34 cellular contexts compared by ENCODE assay signal in the genomic region with DNA sequence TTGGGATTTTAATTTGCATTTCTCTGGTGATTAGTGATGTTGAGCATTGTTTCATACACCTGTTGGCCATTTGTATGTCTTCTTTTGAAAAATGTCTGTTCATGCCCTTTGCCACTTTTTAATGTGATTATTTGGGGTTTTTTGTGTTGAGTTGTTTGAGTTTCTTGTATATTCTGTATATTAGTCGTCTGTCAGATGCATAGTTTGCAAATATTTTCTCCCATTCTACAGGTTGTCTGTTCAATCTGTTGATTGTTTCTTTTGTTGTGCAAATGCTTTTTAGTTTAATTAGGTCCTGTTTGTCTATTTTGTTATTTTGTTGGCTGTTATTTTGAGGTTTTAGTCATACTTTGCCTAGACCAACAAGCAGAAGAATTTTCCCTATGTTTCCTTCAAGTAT.
"Had no signal": no experiment of that assay in that cellular context is flagged by ENCODE, and none has a peak within 500 bp of the region (broad histone marks: within the 10 kb centered on the region; RNA-seq: fewer than 3 reads in every experiment).

No MANE protein-coding gene starts in this region.

- H3K36me3 ChIP-seq: MG63 had no signal

- DNase-seq: Karpas-422, Kasumi-1, MG63, MM.1S, MV-4-11, NCI-H1048, NCI-H1092, NCI-H1092 treated with DMSO at 0.1 percent for 48 hours, NCI-H1105, NCI-H1105 treated with DMSO at 0.1 percent for 48 hours, NCI-H1417, NCI-H1417 treated with DMSO at 0.1 percent for 48 hours, NCI-H1436, NCI-H1436 treated with DMSO at 0.1 percent for 48 hours, NCI-H146, NCI-H1694, NCI-H1694 treated with DMSO at 0.1 percent for 48 hours, NCI-H187, NCI-H187 treated with DMSO at 0.1 percent for 48 hours, NCI-H1930, NCI-H2029, NCI-H2029 treated with DMSO at 0.1 percent for 48 hours, NCI-H2081, NCI-H2081 treated with DMSO at 0.1 percent for 48 hours, NCI-H2107, NCI-H2171, NCI-H2171 treated with DMSO at 0.1 percent for 48 hours, NCI-H2227 treated with DMSO at 0.1 percent for 48 hours, NCI-H226, NCI-H345, NCI-H446, NCI-H446 treated with DMSO at 0.1 percent for 48 hours, NCI-H510A, NCI-H510A treated with DMSO at 0.1 percent for 48 hours had no signal

- H3K4me3 ChIP-seq: MG63 had no signal

- H3K9me3 ChIP-seq: MG63 had no signal
